22 cellular contexts compared by ENCODE assay signal in genomic region chr7:644381-645305, GRCh38.
A peak's percentile ranks its signal among the peaks of the same experiment; 100 is the strongest.
DNase-seq lines count a peak whose midpoint lies in the region; ATAC-seq and TF ChIP-seq lines count a peak whose summit lies in the region.
"Had no signal": no experiment of that assay in that cellular context is flagged by ENCODE, and none has a peak within 500 bp of the region (broad histone marks: within the 10 kb centered on the region; RNA-seq: fewer than 3 reads in every experiment).

No MANE protein-coding gene starts in this region.

- ATAC-seq in left cardiac atrium: peak; percentile 73 to 82
- ATAC-seq in upper lobe of right lung: no peak
- ATAC-seq: HepG2, PC-3 had no signal

- no peak overlapping the region for H4K8ac ChIP-seq in neuronal stem cell (ENCODE audit: low read depth, low read length)

- peaks cover 7% of the 10 kb centered on the region for H3K79me1 ChIP-seq in neuronal stem cell (ENCODE audit: low read depth, low read length)

- no peak overlapping the region for H3K4me3 Mint-ChIP-seq in neural progenitor cell
- no peak overlapping the region for H3K4me3 Mint-ChIP-seq in osteocyte (ENCODE audit: unreplicated experiment)
- H3K4me3 Mint-ChIP-seq: B cell had no signal

- H2AFZ ChIP-seq in neuronal stem cell (ENCODE audit: low read length) (no peak overlapping the region), neural progenitor cell (replicated peaks) (no peak overlapping the region)

- H3K27me3 Mint-ChIP-seq in neural progenitor cell (ENCODE audit: insufficient read depth, low read depth) (peaks cover 6% of the 10 kb centered on the region), osteocyte (ENCODE audit: unreplicated experiment) (no peaks in the 10 kb centered on the region)
- H3K27me3 Mint-ChIP-seq: B cell had no signal

- H3K79me2 ChIP-seq in neural progenitor cell (ENCODE audit: low read depth): no peaks in the 10 kb centered on the region

- H3K4me2 ChIP-seq in neuronal stem cell (ENCODE audit: insufficient read depth, low read length, poor library complexity, severe bottlenecking) (no peak overlapping the region), neural progenitor cell (no peak overlapping the region)

- H2AK5ac ChIP-seq in neuronal stem cell (ENCODE audit: low read depth, low read length): no peak overlapping the region

- no peak overlapping the region for H3K4me3 ChIP-seq in neuronal stem cell (ENCODE audit: low read length in 2 of 2)
- H3K4me3 ChIP-seq in upper lobe of right lung: no peak overlapping the region
- no peak overlapping the region for H3K4me3 ChIP-seq in neural progenitor cell
- H3K4me3 ChIP-seq: HAP-1, SJSA1 had no signal

- no peaks in the 10 kb centered on the region for H3K4me1 ChIP-seq in neuronal stem cell (ENCODE audit: control insufficient read depth in 2 of 2, insufficient read depth in 1 of 2, low read depth in 1 of 2, low read length in 2 of 2)
- no peaks in the 10 kb centered on the region for H3K4me1 ChIP-seq in upper lobe of right lung
- H3K4me1 ChIP-seq in neural progenitor cell: no peaks in the 10 kb centered on the region
- H3K4me1 ChIP-seq: HAP-1, SJSA1 had no signal

- TF ChIP-seq CTCF in upper lobe of right lung (IDR thresholded peaks at IDR 0.05) (no peak), neural progenitor cell (IDR thresholded peaks at IDR 0.05) (no peak), osteocyte (IDR thresholded peaks at IDR 0.05) (no peak)

- H4K91ac ChIP-seq in neuronal stem cell (ENCODE audit: low read depth, low read length, poor library complexity): no peak overlapping the region

- H2BK120ac ChIP-seq in neuronal stem cell (ENCODE audit: low read depth, low read length): no peak overlapping the region

- intact Hi-C loops in left cardiac atrium (cut with DNase I) (no loop called here), upper lobe of right lung (cut with DNase I) (no loop called here)

- no peaks in the 10 kb centered on the region for H4K20me1 ChIP-seq in neural progenitor cell (ENCODE audit: low read depth)

- no peaks in the 10 kb centered on the region for H3F3A ChIP-seq in neural progenitor cell (ENCODE audit: low read depth)

- H3K27me3 ChIP-seq in neuronal stem cell (ENCODE audit: control insufficient read depth in 3 of 3, insufficient read depth in 3 of 3, low read depth in 1 of 3, low read length in 3 of 3): no peaks in the 10 kb centered on the region
- no peaks in the 10 kb centered on the region for H3K27me3 ChIP-seq in upper lobe of right lung
- no peaks in the 10 kb centered on the region for H3K27me3 ChIP-seq in neural progenitor cell
- H3K27me3 ChIP-seq: SJSA1 had no signal

- no CpG with 5 or more reads among the region's 35 CpGs for WGBS in neuronal stem cell (ENCODE audit: extremely low coverage in 2 of 2, insufficient read length in 2 of 2, insufficient replicate concordance in 1 of 2), 2 donors

- no peak overlapping the region for H2BK15ac ChIP-seq in neuronal stem cell (ENCODE audit: low read length)

- no peak overlapping the region for H2BK12ac ChIP-seq in neuronal stem cell (ENCODE audit: low read length)

- DNase-seq in activated effector memory CD4-positive, alpha-beta T cell treated with anti-CD3 and anti-CD28 coated beads, Interleukin-2, amount 50 U/mL, for 16 hours: peak; percentile 52
- no peak for DNase-seq in activated effector memory CD4-positive, alpha-beta T cell treated with Interleukin-2 at 50 U/mL for 16 hours
- peak; percentile 31 for DNase-seq in left cardiac atrium
- DNase-seq in neuronal stem cell (ENCODE audit: low spot score): no peak
- peak; percentile 59 for DNase-seq in upper lobe of right lung
- no peak for DNase-seq in NCI-H1092 treated with DMSO at 0.1 percent for 48 hours (lab: John Stamatoyannopoulos, UW)
- DNase-seq in neural progenitor cell (ENCODE audit: low spot score): no peak
- DNase-seq in osteocyte (ENCODE audit: extremely low spot score, unreplicated experiment): no peak
- DNase-seq: COR-L47, KG1, MV-4-11, NCI-H1417, NCI-H187, NCI-H345, NCI-H524 treated with DMSO at 0.1 percent for 48 hours, PC-3, RPMI8226 had no signal

- H3K27ac Mint-ChIP-seq in neural progenitor cell: no peak overlapping the region
- no peak overlapping the region for H3K27ac Mint-ChIP-seq in osteocyte (ENCODE audit: unreplicated experiment)
- H3K27ac Mint-ChIP-seq: B cell had no signal

- H3K9me3 ChIP-seq in neuronal stem cell (replicated peaks in 1 of 2; ENCODE audit: control insufficient read depth in 2 of 2, insufficient read depth in 1 of 2, low read depth in 1 of 2, low read length in 2 of 2): no peaks in the 10 kb centered on the region
- H3K9me3 ChIP-seq in upper lobe of right lung: no peaks in the 10 kb centered on the region
- no peaks in the 10 kb centered on the region for H3K9me3 ChIP-seq in neural progenitor cell (ENCODE audit: low read depth)
- H3K9me3 ChIP-seq: HAP-1, SJSA1 had no signal

- peak overlapping the region; percentile 31 for H3K23ac ChIP-seq in neuronal stem cell (ENCODE audit: low read depth, low read length, poor library complexity)

- no peaks in the 10 kb centered on the region for H3K4me1 Mint-ChIP-seq in neural progenitor cell
- no peaks in the 10 kb centered on the region for H3K4me1 Mint-ChIP-seq in osteocyte (ENCODE audit: unreplicated experiment)

- H3K9ac ChIP-seq in neuronal stem cell (ENCODE audit: low read depth, low read length, poor library complexity) (peak overlapping the region; percentile 30), neural progenitor cell (no peak overlapping the region)

- H3K36me3 ChIP-seq in neuronal stem cell (replicated peaks in 1 of 2; ENCODE audit: control insufficient read depth in 2 of 2, insufficient read depth in 2 of 2, low read length in 2 of 2) (no peaks in the 10 kb centered on the region), upper lobe of right lung (no peaks in the 10 kb centered on the region), neural progenitor cell (no peaks in the 10 kb centered on the region)
- H3K36me3 ChIP-seq: HAP-1, SJSA1 had no signal

- peak overlapping the region; percentile 35 for H2BK5ac ChIP-seq in neuronal stem cell (ENCODE audit: low read length)

- H3K9me3 Mint-ChIP-seq in neural progenitor cell: peaks cover 16% of the 10 kb centered on the region
- no peaks in the 10 kb centered on the region for H3K9me3 Mint-ChIP-seq in osteocyte (ENCODE audit: unreplicated experiment)

- peaks cover 6% of the 10 kb centered on the region for H3K36me3 Mint-ChIP-seq in neural progenitor cell
- no peaks in the 10 kb centered on the region for H3K36me3 Mint-ChIP-seq in osteocyte (ENCODE audit: unreplicated experiment)

- H3K18ac ChIP-seq in neuronal stem cell (ENCODE audit: low read length): peak overlapping the region; percentile 28

- H3K27ac ChIP-seq in neuronal stem cell (replicated peaks; ENCODE audit: low read length) (no peak overlapping the region), upper lobe of right lung (no peak overlapping the region), neural progenitor cell (no peak overlapping the region)
- H3K27ac ChIP-seq: 22Rv1, SJSA1 had no signal

- H3K4ac ChIP-seq in neuronal stem cell (ENCODE audit: low read length): no peak overlapping the region

- no peak overlapping the region for H3K14ac ChIP-seq in neuronal stem cell (ENCODE audit: low read length)

Comparison
In these comparisons a context has a peak if more than half of its experiments do, and no peak if none do; other contexts are left out.
1. DNase-seq: peak in activated effector memory CD4-positive, alpha-beta T cell treated with anti-CD3 and anti-CD28 coated beads, Interleukin-2, amount 50 U/mL, for 16 hours (single experiment), left cardiac atrium (single experiment) and upper lobe of right lung (single experiment); none in activated effector memory CD4-positive, alpha-beta T cell treated with Interleukin-2 at 50 U/mL for 16 hours (single experiment), neuronal stem cell (single experiment), NCI-H1092 treated with DMSO at 0.1 percent for 48 hours (single experiment), neural progenitor cell (single experiment) and osteocyte (single experiment).